Comparison of ENCODE assay signal across 20 cellular contexts in the genomic region with DNA sequence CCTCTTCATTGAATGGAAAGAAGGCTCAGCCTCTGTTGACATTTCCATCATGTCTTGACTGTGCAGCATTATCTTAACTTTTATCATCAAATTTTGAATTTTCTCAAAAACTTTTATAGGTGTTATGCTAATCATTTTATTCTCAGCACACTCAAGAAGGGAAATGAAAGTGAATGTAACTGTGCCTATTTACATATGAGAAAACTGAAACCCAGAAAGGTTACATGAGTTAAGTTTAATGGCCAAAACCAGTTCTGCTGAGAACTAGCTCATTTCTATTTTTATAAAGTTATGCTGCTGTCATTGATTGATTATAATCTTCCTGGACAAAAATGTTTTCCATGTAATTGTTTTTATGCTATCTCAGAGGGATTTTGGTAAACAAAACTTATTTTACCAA.
DNase-seq lines count a peak whose midpoint lies in the region; ATAC-seq, FAIRE-seq and TF ChIP-seq lines count a peak whose summit lies in the region.
"Had no signal": no experiment of that assay in that cellular context is flagged by ENCODE, and none has a peak within 500 bp of the region (broad histone marks: within the 10 kb centered on the region; RNA-seq: fewer than 3 reads in every experiment).

No MANE protein-coding gene starts in this region.

- SMC1A ChIA-PET in GM12878 (lab: Charles Lee; ENCODE audit: uncharacterized antibody, unreplicated experiment), result no interaction called here

- no peak for DNase-seq in GM12878 (ENCODE audit: low read depth, low spot score)
- DNase-seq in activated CD4-positive, alpha-beta memory T cell treated with anti-CD3 and anti-CD28 coated beads for 36 hours, result no peak
- DNase-seq in activated CD4-positive, alpha-beta T cell treated with anti-CD3 and anti-CD28 coated beads, Interleukin-2, amount 50 U/mL, for 48 hours, result no peak
- no peak for DNase-seq in type B pancreatic cell (ENCODE audit: extremely low spot score, unreplicated experiment)
- DNase-seq in D341Med (ENCODE audit: low spot score), result no peak
- DNase-seq: BE2C; central memory CD4-positive, alpha-beta T cell; effector CD4-positive, alpha-beta T cell; hippocampal formation; KBM-7; kidney glomerular epithelial cell; NCI-H2171 treated with DMSO at 0.1 percent for 48 hours; stimulated activated naive B cell treated with anti-CD40 and anti-IgM and Interleukin-4, amounts not matched to agents 10 μg/mL and 1 μg/mL and 100 μg/mL, for 72 hours; SW 1271; WERI-Rb-1 had no signal

- H3K4me1 ChIP-seq in GM12878 (ENCODE audit: control insufficient read depth, insufficient read depth, low read length), result no peaks in the 10 kb centered on the region; the same call in 1 of the 2 replicates
- H3K4me1 ChIP-seq: BE2C, tibial nerve had no signal

- ATAC-seq in GM19351 (IDR thresholded peaks at IDR 0.05; ENCODE audit: unreplicated experiment) (peak; percentile 65), GM21825 (IDR thresholded peaks at IDR 0.05; ENCODE audit: unreplicated experiment) (peak; percentile 82), HG03378 (IDR thresholded peaks at IDR 0.05; ENCODE audit: unreplicated experiment) (peak; percentile 67), GM12878 (peak; percentile 61)
- ATAC-seq: activated T-helper 17 cell treated with anti-CD3 and anti-CD28 coated beads, Interleukin-2, amount 50 U/mL, for 72 hours; stimulated activated naive B cell treated with anti-CD40 and anti-IgM and Interleukin-4, amounts not matched to agents 10 μg/mL and 1 μg/mL and 100 μg/mL, for 72 hours had no signal

- H3K4me2 ChIP-seq in GM12878 (ENCODE audit: control insufficient read depth, insufficient read depth), result no peak overlapping the region

- in situ Hi-C loops in GM12878 (cut with MboI), result no loop called here

- H3K4me1 Mint-ChIP-seq in activated CD4-positive, alpha-beta memory T cell treated with anti-CD3 and anti-CD28 coated beads for 36 hours (ENCODE audit: low read depth), result no peaks in the 10 kb centered on the region
- no peaks in the 10 kb centered on the region for H3K4me1 Mint-ChIP-seq in type B pancreatic cell (ENCODE audit: unreplicated experiment)
- H3K4me1 Mint-ChIP-seq: activated T-helper 17 cell treated with anti-CD3 and anti-CD28 coated beads, Interleukin-2, amount 50 U/mL, for 72 hours; stimulated activated naive B cell treated with anti-CD40 and anti-IgM and Interleukin-4, amounts not matched to agents 10 μg/mL and 1 μg/mL and 100 μg/mL, for 72 hours had no signal

- no peak for TF ChIP-seq POLR2A in GM12878 (IDR thresholded peaks at IDR 0.05; ENCODE audit: low read depth, low read length)

- H3K27ac Mint-ChIP-seq in activated CD4-positive, alpha-beta memory T cell treated with anti-CD3 and anti-CD28 coated beads for 36 hours, result no peak overlapping the region
- H3K27ac Mint-ChIP-seq in type B pancreatic cell, result no peak overlapping the region
- H3K27ac Mint-ChIP-seq: activated T-helper 17 cell treated with anti-CD3 and anti-CD28 coated beads, Interleukin-2, amount 50 U/mL, for 72 hours; stimulated activated naive B cell treated with anti-CD40 and anti-IgM and Interleukin-4, amounts not matched to agents 10 μg/mL and 1 μg/mL and 100 μg/mL, for 72 hours had no signal

- POLR2A ChIA-PET in GM12878 (lab: Charles Lee), result no interaction called here
- POLR2A ChIA-PET in activated CD4-positive, alpha-beta memory T cell treated with anti-CD3 and anti-CD28 coated beads for 36 hours (lab: Charles Lee), result no interaction called here

- CTCF ChIA-PET in GM12878 (lab: Yijun Ruan, JAX), result no interaction called here
- CTCF ChIA-PET in activated CD4-positive, alpha-beta memory T cell treated with anti-CD3 and anti-CD28 coated beads for 36 hours (lab: Charles Lee), result no interaction called here

- no peak overlapping the region for H3K4me3 Mint-ChIP-seq in activated CD4-positive, alpha-beta memory T cell treated with anti-CD3 and anti-CD28 coated beads for 36 hours
- no peak overlapping the region for H3K4me3 Mint-ChIP-seq in type B pancreatic cell
- H3K4me3 Mint-ChIP-seq: activated T-helper 17 cell treated with anti-CD3 and anti-CD28 coated beads, Interleukin-2, amount 50 U/mL, for 72 hours; stimulated activated naive B cell treated with anti-CD40 and anti-IgM and Interleukin-4, amounts not matched to agents 10 μg/mL and 1 μg/mL and 100 μg/mL, for 72 hours had no signal

- no peaks in the 10 kb centered on the region for H3K36me3 Mint-ChIP-seq in activated CD4-positive, alpha-beta memory T cell treated with anti-CD3 and anti-CD28 coated beads for 36 hours
- H3K36me3 Mint-ChIP-seq in type B pancreatic cell, result no peaks in the 10 kb centered on the region
- H3K36me3 Mint-ChIP-seq: stimulated activated naive B cell treated with anti-CD40 and anti-IgM and Interleukin-4, amounts not matched to agents 10 μg/mL and 1 μg/mL and 100 μg/mL, for 72 hours had no signal

- no peak overlapping the region for H3K9ac ChIP-seq in GM12878 (ENCODE audit: control insufficient read depth, insufficient read depth, low read length)

- no peak for TF ChIP-seq CTCF in GM12878 (IDR thresholded peaks at IDR 0.05 in 2 of 3, conservative IDR thresholded peaks at IDR 0.05 in 1 of 3; ENCODE audit: control insufficient read depth in 2 of 3, extremely low read depth in 1 of 3, insufficient read depth in 1 of 3, low read depth in 3 of 3, low read length in 3 of 3)
- TF ChIP-seq CTCF in type B pancreatic cell (conservative IDR thresholded peaks at IDR 0.05), result no peak

- H3K9me3 ChIP-seq in GM12878 (replicated peaks; ENCODE audit: control insufficient read depth, insufficient read depth, low read length), result no peaks in the 10 kb centered on the region
- H3K9me3 ChIP-seq: BE2C, tibial nerve had no signal

- no peaks in the 10 kb centered on the region for H4K20me1 ChIP-seq in GM12878 (ENCODE audit: control insufficient read depth, insufficient read depth)

- no peak overlapping the region for H3K27ac ChIP-seq in GM12878 (ENCODE audit: control insufficient read depth, insufficient read depth)
- H3K27ac ChIP-seq: tibial nerve, WERI-Rb-1 had no signal

- H3K4me3 ChIP-seq in GM12878, result no peak overlapping the region
- H3K4me3 ChIP-seq: tibial nerve had no signal

- peaks cover 20% of the 10 kb centered on the region for H3K9me3 Mint-ChIP-seq in activated CD4-positive, alpha-beta memory T cell treated with anti-CD3 and anti-CD28 coated beads for 36 hours
- no peaks in the 10 kb centered on the region for H3K9me3 Mint-ChIP-seq in type B pancreatic cell
- H3K9me3 Mint-ChIP-seq: activated T-helper 17 cell treated with anti-CD3 and anti-CD28 coated beads, Interleukin-2, amount 50 U/mL, for 72 hours; stimulated activated naive B cell treated with anti-CD40 and anti-IgM and Interleukin-4, amounts not matched to agents 10 μg/mL and 1 μg/mL and 100 μg/mL, for 72 hours had no signal

- no peaks in the 10 kb centered on the region for H3K36me3 ChIP-seq in GM12878 (ENCODE audit: control insufficient read depth in 2 of 2, insufficient read depth in 2 of 2, low read length in 1 of 2)
- H3K36me3 ChIP-seq: BE2C, tibial nerve, WERI-Rb-1 had no signal

- intact Hi-C loops in GM12878 (cut with micrococcal nuclease; ENCODE audit: unreplicated experiment), result no loop called here
- intact Hi-C loops in activated CD4-positive, alpha-beta memory T cell treated with anti-CD3 and anti-CD28 coated beads for 36 hours (cut with micrococcal nuclease), result no loop called here

- H3K27me3 ChIP-seq in GM12878 (replicated peaks in 1 of 2; ENCODE audit: control insufficient read depth in 2 of 2, insufficient read depth in 2 of 2, low read length in 1 of 2), result no peaks in the 10 kb centered on the region
- H3K27me3 ChIP-seq: BE2C, tibial nerve had no signal

- RAD21 ChIA-PET in GM12878 (lab: Charles Lee; ENCODE audit: unreplicated experiment), result no interaction called here

- no TSS peak for BruUV-seq in GM12878 (replicated peaks; lab: Mats Ljungman, UMichigan)

- H3K79me2 ChIP-seq in GM12878 (ENCODE audit: control insufficient read depth, insufficient read depth, low read length), result no peaks in the 10 kb centered on the region

- TF ChIP-seq RAD21 in GM12878 (IDR thresholded peaks at IDR 0.05; ENCODE audit: insufficient read depth, low read depth, low read length), result no peak

- FAIRE-seq in GM12878 (lab: Jason Lieb, UNC), result no peak

- no peak for TF ChIP-seq EP300 in GM12878 (IDR thresholded peaks at IDR 0.05; ENCODE audit: borderline replicate concordance in 1 of 2, control insufficient read depth in 1 of 2, low read depth in 2 of 2, low read length in 2 of 2)

- no peak overlapping the region for H2AFZ ChIP-seq in GM12878 (ENCODE audit: control insufficient read depth, low read depth, low read length)

- no peaks in the 10 kb centered on the region for H3K27me3 Mint-ChIP-seq in activated CD4-positive, alpha-beta memory T cell treated with anti-CD3 and anti-CD28 coated beads for 36 hours
- peaks cover 5% of the 10 kb centered on the region for H3K27me3 Mint-ChIP-seq in type B pancreatic cell
- H3K27me3 Mint-ChIP-seq: activated T-helper 17 cell treated with anti-CD3 and anti-CD28 coated beads, Interleukin-2, amount 50 U/mL, for 72 hours; stimulated activated naive B cell treated with anti-CD40 and anti-IgM and Interleukin-4, amounts not matched to agents 10 μg/mL and 1 μg/mL and 100 μg/mL, for 72 hours had no signal

TF ChIP-seq in GM12878, 131 proteins besides CTCF, POLR2A, EP300 and RAD21 (continues in another document):
- TF ChIP-seq, protein P1, sequence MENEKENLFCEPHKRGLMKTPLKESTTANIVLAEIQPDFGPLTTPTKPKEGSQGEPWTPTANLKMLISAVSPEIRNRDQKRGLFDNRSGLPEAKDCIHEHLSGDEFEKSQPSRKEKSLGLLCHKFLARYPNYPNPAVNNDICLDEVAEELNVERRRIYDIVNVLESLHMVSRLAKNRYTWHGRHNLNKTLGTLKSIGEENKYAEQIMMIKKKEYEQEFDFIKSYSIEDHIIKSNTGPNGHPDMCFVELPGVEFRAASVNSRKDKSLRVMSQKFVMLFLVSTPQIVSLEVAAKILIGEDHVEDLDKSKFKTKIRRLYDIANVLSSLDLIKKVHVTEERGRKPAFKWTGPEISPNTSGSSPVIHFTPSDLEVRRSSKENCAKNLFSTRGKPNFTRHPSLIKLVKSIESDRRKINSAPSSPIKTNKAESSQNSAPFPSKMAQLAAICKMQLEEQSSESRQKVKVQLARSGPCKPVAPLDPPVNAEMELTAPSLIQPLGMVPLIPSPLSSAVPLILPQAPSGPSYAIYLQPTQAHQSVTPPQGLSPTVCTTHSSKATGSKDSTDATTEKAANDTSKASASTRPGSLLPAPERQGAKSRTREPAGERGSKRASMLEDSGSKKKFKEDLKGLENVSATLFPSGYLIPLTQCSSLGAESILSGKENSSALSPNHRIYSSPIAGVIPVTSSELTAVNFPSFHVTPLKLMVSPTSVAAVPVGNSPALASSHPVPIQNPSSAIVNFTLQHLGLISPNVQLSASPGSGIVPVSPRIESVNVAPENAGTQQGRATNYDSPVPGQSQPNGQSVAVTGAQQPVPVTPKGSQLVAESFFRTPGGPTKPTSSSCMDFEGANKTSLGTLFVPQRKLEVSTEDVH (IDR thresholded peaks at IDR 0.05; ENCODE audit: low read depth, partially characterized antibody), result no peak
- TF ChIP-seq PML (IDR thresholded peaks at IDR 0.05; ENCODE audit: low read length) (no peak), NFYA (IDR thresholded peaks at IDR 0.05; ENCODE audit: borderline replicate concordance, low read depth, low read length) (no peak)
